In genomic region chr10:90592903-90593302, GRCh38 we compare ENCODE assay signal across 9 cellular contexts.
DNase-seq lines count a peak whose midpoint lies in the region; ATAC-seq, FAIRE-seq and TF ChIP-seq lines count a peak whose summit lies in the region.
"Had no signal": no experiment of that assay in that cellular context is flagged by ENCODE, and none has a peak within 500 bp of the region (broad histone marks: within the 10 kb centered on the region; RNA-seq: fewer than 3 reads in every experiment).

No MANE protein-coding gene starts in this region.

- in situ Hi-C loops in astrocyte of the cerebellum (cut with HindIII; ENCODE audit: low sequenced_read_pairs): loop anchor here (25.0 kb wide), 1 partner anchor 1181 kb away; the partner anchor contains the start of gene IFIT5

- no peak overlapping the region for H3K4me2 ChIP-seq in DND-41 (ENCODE audit: insufficient read depth, low read length)

- H3K27me3 ChIP-seq in DND-41 (ENCODE audit: insufficient read depth, low read length, poor library complexity): peaks cover 19% of the 10 kb centered on the region
- H3K27me3 ChIP-seq in psoas muscle (ENCODE audit: insufficient read depth in 3 of 3, low read length in 2 of 3): no peaks in the 10 kb centered on the region

- H3K4me3 ChIP-seq in DND-41 (ENCODE audit: low read depth in 1 of 2, low read length in 2 of 2) (no peak overlapping the region), astrocyte of the cerebellum (ENCODE audit: low read depth, low read length) (no peak overlapping the region), kidney (ENCODE audit: low read length in 2 of 2) (no peak overlapping the region), psoas muscle (no peak overlapping the region)

- H2AFZ ChIP-seq in DND-41 (ENCODE audit: low read depth, low read length): no peak overlapping the region

- H3K4me1 ChIP-seq in DND-41 (ENCODE audit: insufficient read depth, low read length): no peaks in the 10 kb centered on the region
- no peaks in the 10 kb centered on the region for H3K4me1 ChIP-seq in kidney (ENCODE audit: control insufficient read depth in 1 of 2, insufficient read depth in 1 of 2, low read depth in 1 of 2, low read length in 2 of 2)
- no peaks in the 10 kb centered on the region for H3K4me1 ChIP-seq in psoas muscle

- intact Hi-C loops in kidney (cut with DNase I) (no loop called here), psoas muscle (cut with DNase I) (no loop called here)

- 11 to 13% (median 11%) methylated on average over 2 of the region's 2 CpGs for WGBS in psoas muscle, 3 donors

- H4K20me1 ChIP-seq in DND-41 (ENCODE audit: insufficient read depth, low read length): no peaks in the 10 kb centered on the region

- H3K27ac ChIP-seq in DND-41 (ENCODE audit: low read length): no peak overlapping the region
- H3K27ac ChIP-seq in kidney (ENCODE audit: low read depth in 2 of 2, low read length in 2 of 2): no peak overlapping the region
- no peak overlapping the region for H3K27ac ChIP-seq in psoas muscle

- no peaks in the 10 kb centered on the region for H3K79me2 ChIP-seq in DND-41 (ENCODE audit: insufficient read depth, low read length)

- H3K9ac ChIP-seq in DND-41 (ENCODE audit: low read depth, low read length): no peak overlapping the region
- H3K9ac ChIP-seq in kidney (ENCODE audit: low read length in 2 of 2): no peak overlapping the region

- H3K36me3 ChIP-seq in DND-41 (ENCODE audit: insufficient read depth, low read length) (no peaks in the 10 kb centered on the region), kidney (ENCODE audit: control insufficient read depth in 1 of 2, insufficient read depth in 2 of 2, low read length in 2 of 2) (no peaks in the 10 kb centered on the region), psoas muscle (ENCODE audit: insufficient read depth in 1 of 2, low read depth in 1 of 2) (no peaks in the 10 kb centered on the region)

- DNase-seq in DND-41 (peak; percentile 43), NCI-H146 treated with DMSO at 0.1 percent for 48 hours (lab: John Stamatoyannopoulos, UW; ENCODE audit: unreplicated experiment) (peak; percentile 14), astrocyte of the cerebellum (ENCODE audit: low read depth) (peak; percentile 64), kidney (peak; percentile 61), psoas muscle (no peak)

- H3K9me3 ChIP-seq in DND-41 (ENCODE audit: insufficient read depth, low read length, severe bottlenecking): no peaks in the 10 kb centered on the region
- H3K9me3 ChIP-seq in kidney (ENCODE audit: control insufficient read depth in 1 of 2, low read length in 2 of 2): no peaks in the 10 kb centered on the region
- H3K9me3 ChIP-seq in psoas muscle: no peaks in the 10 kb centered on the region

- FAIRE-seq in kidney (lab: Jason Lieb, UNC): no peak
- FAIRE-seq: TTC549 had no signal

- ATAC-seq in DND-41 (ENCODE audit: insufficient read depth, low read depth) (peak; percentile 70), GM21528 (IDR thresholded peaks at IDR 0.05; ENCODE audit: low FRiP score, unreplicated experiment) (peak; percentile 66), GM21825 (IDR thresholded peaks at IDR 0.05; ENCODE audit: unreplicated experiment) (no peak), HG03045 (IDR thresholded peaks at IDR 0.05; ENCODE audit: unreplicated experiment) (no peak), psoas muscle (no peak)

- TF ChIP-seq CTCF in DND-41 (IDR thresholded peaks at IDR 0.05; ENCODE audit: borderline replicate concordance, extremely low read depth, low read length, poor library complexity, severe bottlenecking) (peak; percentile 65), astrocyte of the cerebellum (IDR thresholded peaks at IDR 0.05; ENCODE audit: low read depth, low read length, missing control alignments) (peak; percentile 83), kidney (IDR thresholded peaks at IDR 0.05; ENCODE audit: borderline replicate concordance, extremely low read depth, insufficient read depth) (no peak), psoas muscle (IDR thresholded peaks at IDR 0.05) (no peak)

Comparison
In these comparisons a context has a peak if more than half of its experiments do, and no peak if none do; other contexts are left out.
1. ATAC-seq: peak in DND-41 (single experiment) and GM21528 (single experiment); none in GM21825 (single experiment), HG03045 (single experiment) and psoas muscle (0 of 4).
2. DNase-seq: peak in DND-41 (single experiment), NCI-H146 treated with DMSO at 0.1 percent for 48 hours (single experiment), astrocyte of the cerebellum (single experiment) and kidney (single experiment); none in psoas muscle (0 of 2).
3. CTCF ChIP-seq: peak in DND-41 (single experiment) and astrocyte of the cerebellum (single experiment); none in kidney (single experiment) and psoas muscle (single experiment).